Comparison of ENCODE assay signal across 19 cellular contexts in the genomic region with DNA sequence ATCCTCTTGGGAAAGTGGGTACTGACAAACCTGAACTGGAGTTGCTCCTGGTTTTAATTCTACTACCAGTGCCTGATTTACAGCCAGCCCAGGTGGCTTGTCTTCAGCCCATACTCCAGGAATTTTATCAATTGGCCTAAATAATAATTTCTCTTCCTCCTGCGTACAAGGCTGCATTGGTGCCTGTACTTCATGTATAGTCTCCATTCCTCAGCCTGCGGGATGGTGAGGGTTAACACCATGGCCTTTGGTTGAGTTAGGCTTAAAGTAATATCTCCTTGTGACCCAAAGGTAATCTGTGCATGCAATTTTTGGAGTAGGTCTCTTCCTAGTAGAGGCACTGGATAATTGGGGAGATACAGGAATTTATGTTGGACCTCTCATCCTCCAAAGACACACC. TPM values are rescaled to one million over a fixed set of nuclear protein-coding genes. Genes with fewer than 3 reads are reported as not detected.
A peak's percentile ranks its signal among the peaks of the same experiment; 100 is the strongest.
DNase-seq lines count a peak whose midpoint lies in the region; ATAC-seq, FAIRE-seq and TF ChIP-seq lines count a peak whose summit lies in the region.
"Had no signal": no experiment of that assay in that cellular context is flagged by ENCODE, and none has a peak within 500 bp of the region (broad histone marks: within the 10 kb centered on the region; RNA-seq: fewer than 3 reads in every experiment).

No MANE protein-coding gene starts in this region.

- no peaks in the 10 kb centered on the region for H3K27me3 Mint-ChIP-seq in stimulated activated naive CD8-positive, alpha-beta T cell treated with anti-CD3 and anti-CD28 coated beads, Interleukin-15, amount 100 ng/mL, for 72 hours
- H3K27me3 Mint-ChIP-seq: CD4-positive, alpha-beta memory T cell had no signal

- H3K27ac Mint-ChIP-seq in stimulated activated naive CD8-positive, alpha-beta T cell treated with anti-CD3 and anti-CD28 coated beads, Interleukin-15, amount 100 ng/mL, for 72 hours: no peak overlapping the region

- H3K9me3 ChIP-seq in Karpas-422 (ENCODE audit: low read length) (peaks cover 23% of the 10 kb centered on the region), K562 (replicated peaks; ENCODE audit: control insufficient read depth, insufficient read depth, low read depth, low read length) (peaks cover 75% of the 10 kb centered on the region), parathyroid adenoma (ENCODE audit: control insufficient read depth, low read length) (no peaks in the 10 kb centered on the region)

- H3K9me3 Mint-ChIP-seq in stimulated activated naive CD8-positive, alpha-beta T cell treated with anti-CD3 and anti-CD28 coated beads, Interleukin-15, amount 100 ng/mL, for 72 hours: peaks cover 66 to 81% of the 10 kb centered on the region in 2 donors

- TF ChIP-seq RAD21 in K562 (CRISPR knock-in tag; conservative IDR thresholded peaks at IDR 0.05 in 1 of 2, IDR thresholded peaks at IDR 0.05 in 1 of 2): no peak

- peak; percentile 34 for DNase-seq in Karpas-422
- DNase-seq in K562 (ENCODE audit: extremely low read depth in 1 of 4, low spot score in 3 of 4): no peak
- no peak for DNase-seq in sciatic nerve (ENCODE audit: low spot score)
- DNase-seq in stimulated activated naive CD8-positive, alpha-beta T cell treated with anti-CD3 and anti-CD28 coated beads, Interleukin-15, amount 100 ng/mL, for 72 hours: no peak
- no peak for DNase-seq in frontal cortex (ENCODE audit: low spot score in 2 of 2)
- DNase-seq: C1 segment of cervical spinal cord; Calu3; CD4-positive, alpha-beta memory T cell; COR-L47; DMS53; DMS79 treated with DMSO at 0.1 percent for 48 hours; GF-D8; GM23248; H7; HCEC 1CT had no signal

- H3K4me3 Mint-ChIP-seq in stimulated activated naive CD8-positive, alpha-beta T cell treated with anti-CD3 and anti-CD28 coated beads, Interleukin-15, amount 100 ng/mL, for 72 hours: no peak overlapping the region
- H3K4me3 Mint-ChIP-seq: CD4-positive, alpha-beta memory T cell had no signal

- no peak for TF ChIP-seq POLR2A in K562 (conservative IDR thresholded peaks at IDR 0.05)

- no TSS peak for BruUV-seq in K562 (replicated peaks; lab: Mats Ljungman, UMichigan)

- no peak overlapping the region for H3K9ac ChIP-seq in Karpas-422 (ENCODE audit: low read length)
- H3K9ac ChIP-seq in K562 (ENCODE audit: insufficient read depth in 1 of 2, low read depth in 2 of 2, low read length in 2 of 2): no peak overlapping the region
- H3K9ac ChIP-seq in parathyroid adenoma: no peak overlapping the region
- H3K9ac ChIP-seq: GM23248 had no signal

- H3K4me2 ChIP-seq in Karpas-422 (ENCODE audit: low read depth, low read length, poor library complexity, severe bottlenecking): no peak overlapping the region
- H3K4me2 ChIP-seq in K562 (ENCODE audit: insufficient read depth, low read length): no peak overlapping the region
- H3K4me2 ChIP-seq in parathyroid adenoma (ENCODE audit: low read length): no peak overlapping the region

- H3K4me1 Mint-ChIP-seq in stimulated activated naive CD8-positive, alpha-beta T cell treated with anti-CD3 and anti-CD28 coated beads, Interleukin-15, amount 100 ng/mL, for 72 hours: no peaks in the 10 kb centered on the region

- ATAC-seq in K562: no peak
- no peak for ATAC-seq in sciatic nerve
- ATAC-seq in stimulated activated naive CD8-positive, alpha-beta T cell treated with anti-CD3 and anti-CD28 coated beads, Interleukin-15, amount 100 ng/mL, for 72 hours: no peak

- POLR2A ChIA-PET in K562 (lab: Yijun Ruan, JAX): no interaction called here

- H2AFZ ChIP-seq in Karpas-422 (ENCODE audit: low read length) (no peak overlapping the region), K562 (ENCODE audit: low read depth, low read length) (no peak overlapping the region), parathyroid adenoma (no peak overlapping the region)
- H2AFZ ChIP-seq: GM23248 had no signal

- H3K9me1 ChIP-seq in K562 (ENCODE audit: control insufficient read depth, insufficient read depth, low read length): no peaks in the 10 kb centered on the region

- no peaks in the 10 kb centered on the region for H4K20me1 ChIP-seq in Karpas-422 (ENCODE audit: insufficient read depth, low read depth, low read length)
- no peaks in the 10 kb centered on the region for H4K20me1 ChIP-seq in K562 (replicated peaks; ENCODE audit: control insufficient read depth, insufficient read depth, low read length)

- TF ChIP-seq CTCF in K562 (IDR thresholded peaks at IDR 0.05 in 2 of 3, conservative IDR thresholded peaks at IDR 0.05 in 1 of 3; ENCODE audit: insufficient read depth in 2 of 3, low read depth in 1 of 3, low read length in 3 of 3) (no peak), parathyroid adenoma (IDR thresholded peaks at IDR 0.05) (no peak)

- peaks cover 23% of the 10 kb centered on the region for H3K79me2 ChIP-seq in Karpas-422 (ENCODE audit: low read length)
- H3K79me2 ChIP-seq in K562 (ENCODE audit: control insufficient read depth, insufficient read depth, low read length): peaks cover 34% of the 10 kb centered on the region
- H3K79me2 ChIP-seq in parathyroid adenoma: peaks cover 11% of the 10 kb centered on the region

- peaks cover 32% of the 10 kb centered on the region for H3K36me3 ChIP-seq in Karpas-422 (ENCODE audit: insufficient read depth, low read length)
- peaks cover 42% of the 10 kb centered on the region for H3K36me3 ChIP-seq in K562 (ENCODE audit: control insufficient read depth, insufficient read depth, low read length)
- no peaks in the 10 kb centered on the region for H3K36me3 ChIP-seq in parathyroid adenoma (ENCODE audit: control insufficient read depth, insufficient read depth, low read length)

- FAIRE-seq in K562 (lab: Jason Lieb, UNC) (no peak), frontal cortex (lab: Jason Lieb, UNC) (no peak)
- FAIRE-seq: GM12891, GM18507, H1 had no signal

- 94% methylated on average over 2 of the region's 2 CpGs for WGBS in K562 (ENCODE audit: insufficient coverage, low coverage, missing lambda C conversion rate)

- no peak overlapping the region for H3K4me3 ChIP-seq in Karpas-422 (ENCODE audit: low read length)
- no peak overlapping the region for H3K4me3 ChIP-seq in K562
- H3K4me3 ChIP-seq in parathyroid adenoma (ENCODE audit: low read depth, low read length): no peak overlapping the region
- H3K4me3 ChIP-seq: GM23248 had no signal

- H3K27ac ChIP-seq in Karpas-422 (ENCODE audit: low read length) (no peak overlapping the region), K562 (ENCODE audit: extremely low read depth, low read depth, low read length) (no peak overlapping the region), parathyroid adenoma (peak overlapping the region; percentile 85)
- H3K27ac ChIP-seq: GM23248 had no signal

- intact Hi-C loops in K562 (cut with micrococcal nuclease) (loop anchor here (5.0 kb wide), 2 partner anchors 44 to 94 kb away; partner anchors contain the start of gene ZNF273), sciatic nerve (cut with DNase I) (no loop called here)

- TF ChIP-seq EP300 in K562 (IDR thresholded peaks at IDR 0.05; ENCODE audit: low read length): no peak

- no peaks in the 10 kb centered on the region for H3K27me3 ChIP-seq in Karpas-422 (ENCODE audit: low read length)
- no peaks in the 10 kb centered on the region for H3K27me3 ChIP-seq in K562 (ENCODE audit: control insufficient read depth in 2 of 2, insufficient read depth in 2 of 2, low read length in 2 of 2)
- H3K27me3 ChIP-seq in parathyroid adenoma (ENCODE audit: control insufficient read depth, insufficient read depth, low read length): no peaks in the 10 kb centered on the region

- CTCF ChIA-PET in K562 (lab: Yijun Ruan, JAX; ENCODE audit: low intra/inter-chr PET ratio): no interaction called here

- in situ Hi-C loops in K562 (cut with MboI): no loop called here

- H3K4me1 ChIP-seq in Karpas-422 (ENCODE audit: low read length) (peaks cover 6% of the 10 kb centered on the region; the same call in 1 of the 2 replicates), K562 (replicated peaks in 1 of 2; ENCODE audit: control insufficient read depth in 2 of 2, insufficient read depth in 2 of 2, low read length in 2 of 2) (peaks cover 14 to 23% of the 10 kb centered on the region in 2 experiments; a peak in 4 of 5 replicates), parathyroid adenoma (peaks cover 17% of the 10 kb centered on the region)

- H3K9me2 ChIP-seq in Karpas-422 (replicated peaks; ENCODE audit: insufficient read depth, low read length): no peaks in the 10 kb centered on the region

RNA-seq across cellular contexts. Expression of gene ZNF117, which starts 5.5 kb away (rescaled TPM):
- 6.8 and 19.0 TPM in 2 replicates for total RNA-seq in Karpas-422 (2014; rRNA removed; shearing (Covaris generic); ENCODE audit: low replicate concordance)
- total RNA-seq in K562 (2011; cell fraction: chromatin; rRNA removed; ENCODE audit: low replicate concordance): 13.4 and 57.5 TPM in 2 replicates
- 6.2 and 10.7 TPM in 2 replicates for total RNA-seq in K562 (2011; cell fraction: nucleolus; rRNA removed)
- total RNA-seq in K562 (2011; cell fraction: nucleoplasm; rRNA removed): 23.7 and 38.9 TPM in 2 replicates
- 6.3 and 6.7 TPM in 2 replicates for total RNA-seq in K562 (2014; rRNA removed)
- total RNA-seq in K562 (2014; rRNA removed; fragmentation: Illumina TruSeq; extraction: Trizol): 15.5 and 17.4 TPM in 2 replicates
- 16.4 and 18.9 TPM in 2 replicates for total RNA-seq in K562 (2015; rRNA removed; fragmentation: Illumina TruSeq; extraction: Trizol)
- total RNA-seq in K562 (2021): 8.5 and 9.3 TPM in 2 replicates
- polyA plus RNA-seq in K562 (2011; rRNA removed): 14.4 and 17.8 TPM in 2 replicates
- 0.88 and 2.7 TPM in 2 replicates for polyA plus RNA-seq in K562 (2011; cell fraction: cytosol; rRNA removed)
- 24.7 and 26.3 TPM in 2 replicates for polyA plus RNA-seq in K562 (2011; cell fraction: nucleus; rRNA removed)
- polyA plus RNA-seq in K562 (2012): 7.3 and 50.4 TPM in 2 replicates
- 13.3 and 17.6 TPM in 2 replicates for polyA plus RNA-seq in K562 (2014; fragmentation: Illumina TruSeq; extraction: Trizol)
- 1 to 10 TPM; 2.5 to 3.7 TPM for polyA plus RNA-seq in K562 (2014; fragmentation: Nextera tagmentation; extraction: Ambion mirVana)
- 12.8 and 14.1 TPM in 2 replicates for polyA plus RNA-seq in K562 (2014; rRNA removed)
- polyA minus RNA-seq in K562 (2011; rRNA and poly(A)+ RNA removed): 13.7 and 17.5 TPM in 2 replicates
- 2.5 and 3.2 TPM in 2 replicates for polyA minus RNA-seq in K562 (2011; cell fraction: cytosol; rRNA and poly(A)+ RNA removed)
- 18.8 and 29.1 TPM in 2 replicates for polyA minus RNA-seq in K562 (2011; cell fraction: nucleus; rRNA and poly(A)+ RNA removed)
- 24.4 TPM for total RNA-seq in sciatic nerve
- 45.7 TPM for total RNA-seq in frontal cortex

RNA-seq across cellular contexts. Expression of gene ERV3-1, which starts 10.2 kb away (rescaled TPM):
- total RNA-seq in Karpas-422 (2014; rRNA removed; shearing (Covaris generic); ENCODE audit: low replicate concordance): 20.0 and 28.8 TPM in 2 replicates
- 63.4 and 111 TPM in 2 replicates for total RNA-seq in K562 (2011; cell fraction: chromatin; rRNA removed; ENCODE audit: low replicate concordance)
- total RNA-seq in K562 (2011; cell fraction: nucleolus; rRNA removed): 46.4 and 53.8 TPM in 2 replicates
- 86.2 and 152 TPM in 2 replicates for total RNA-seq in K562 (2011; cell fraction: nucleoplasm; rRNA removed)
- total RNA-seq in K562 (2014; rRNA removed) (13.9 and 15.6 TPM in 2 replicates), K562 (2014; rRNA removed; fragmentation: Illumina TruSeq; extraction: Trizol) (22.0 TPM in 2 replicates), K562 (2015; rRNA removed; fragmentation: Illumina TruSeq; extraction: Trizol) (21.2 and 23.6 TPM in 2 replicates), K562 (2021) (15.7 and 18.4 TPM in 2 replicates), sciatic nerve (26.8 TPM), frontal cortex (14.3 TPM)
- polyA plus RNA-seq in K562 (2011; rRNA removed) (27.2 and 30.0 TPM in 2 replicates), K562 (2014; fragmentation: Illumina TruSeq; extraction: Trizol) (22.0 and 25.6 TPM in 2 replicates), K562 (2014; fragmentation: Nextera tagmentation; extraction: Ambion mirVana) (10 to 100 TPM; 10.2 to 13.7 TPM), K562 (2014; rRNA removed) (24.2 and 27.5 TPM in 2 replicates)
- polyA plus RNA-seq in K562 (2011; cell fraction: cytosol; rRNA removed): 6.5 and 14.5 TPM in 2 replicates
- 77.7 and 109 TPM in 2 replicates for polyA plus RNA-seq in K562 (2011; cell fraction: nucleus; rRNA removed)
- polyA plus RNA-seq in K562 (2012): 15.4 and 70.9 TPM in 2 replicates
- 27.6 and 30.0 TPM in 2 replicates for polyA minus RNA-seq in K562 (2011; rRNA and poly(A)+ RNA removed)
- polyA minus RNA-seq in K562 (2011; cell fraction: cytosol; rRNA and poly(A)+ RNA removed): 12.8 and 14.7 TPM in 2 replicates
- polyA minus RNA-seq in K562 (2011; cell fraction: nucleus; rRNA and poly(A)+ RNA removed): 61.4 and 77.4 TPM in 2 replicates
